14 cellular contexts compared by ENCODE assay signal in the genomic region with DNA sequence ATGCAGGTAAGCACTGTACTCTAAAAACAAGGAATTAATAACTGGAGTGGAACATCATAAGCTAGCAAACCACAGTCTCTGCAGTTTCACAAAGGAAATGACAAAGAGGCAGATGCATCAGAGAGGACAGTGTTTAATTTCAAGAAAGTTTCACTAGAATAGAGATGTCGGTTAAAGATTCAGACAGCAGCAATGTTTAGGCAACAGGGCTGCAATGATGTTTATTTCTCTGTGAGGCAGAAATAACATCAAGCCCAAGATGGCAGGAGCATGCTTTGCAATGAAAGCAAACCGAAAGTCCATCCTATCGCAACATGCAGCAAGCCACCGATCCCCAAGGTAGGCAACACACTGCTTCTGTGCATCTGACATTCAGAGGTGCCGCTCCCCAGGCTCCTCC.
DNase-seq lines count a peak whose midpoint lies in the region; ATAC-seq, FAIRE-seq and TF ChIP-seq lines count a peak whose summit lies in the region.
"Had no signal": no experiment of that assay in that cellular context is flagged by ENCODE, and none has a peak within 500 bp of the region (broad histone marks: within the 10 kb centered on the region; RNA-seq: fewer than 3 reads in every experiment).

No MANE protein-coding gene starts in this region.

- no peak overlapping the region for H3K27ac Mint-ChIP-seq in activated CD4-positive, alpha-beta memory T cell treated with anti-CD3 and anti-CD28 coated beads for 36 hours
- no peak overlapping the region for H3K27ac Mint-ChIP-seq in activated T-helper 2 cell treated with anti-CD3 and anti-CD28 coated beads, Interferon-gamma antibody, Interleukin-2, Interleukin-4, amounts not matched to agents 10 μg/mL and 5 μg/mL and 100 μg/mL, durations not matched to agents 14 hours and 24 hours and 36 hours
- H3K27ac Mint-ChIP-seq: activated CD8-positive, alpha-beta T cell treated with anti-CD3 and anti-CD28 coated beads for 36 hours had no signal

- in situ Hi-C loops in GM23248 (cut with MboI), result no loop called here

- H3K4me1 ChIP-seq in GM23248 (ENCODE audit: insufficient read depth), result no peaks in the 10 kb centered on the region
- H3K4me1 ChIP-seq: pancreas had no signal

- FAIRE-seq in D721Med (lab: Jason Lieb, UNC), result no peak
- FAIRE-seq: pancreas had no signal

- H3K27me3 ChIP-seq in GM23248 (replicated peaks; ENCODE audit: insufficient read depth), result no peaks in the 10 kb centered on the region
- H3K27me3 ChIP-seq: hepatocyte, pancreas had no signal

- H3K4me3 ChIP-seq in GM23248, result no peak overlapping the region
- H3K4me3 ChIP-seq: hepatocyte, lung, pancreas had no signal

- H4K20me1 ChIP-seq in GM23248 (ENCODE audit: insufficient read depth), result no peaks in the 10 kb centered on the region

- DNase-seq in GM10248 (ENCODE audit: extremely low spot score) (peak; percentile 32), DMS153 treated with DMSO at 0.1 percent for 48 hours (lab: John Stamatoyannopoulos, UW; ENCODE audit: unreplicated experiment) (no peak), D721Med (ENCODE audit: insufficient read length, low spot score) (no peak), GM23248 (no peak)
- DNase-seq in activated CD4-positive, alpha-beta memory T cell treated with anti-CD3 and anti-CD28 coated beads for 36 hours, result peak; percentile 19
- no peak for DNase-seq in activated T-helper 2 cell treated with anti-CD3 and anti-CD28 coated beads, Interferon-gamma antibody, Interleukin-2, Interleukin-4, amounts not matched to agents 10 μg/mL and 5 μg/mL and 100 μg/mL, durations not matched to agents 14 hours and 24 hours and 36 hours (ENCODE audit: low spot score)
- DNase-seq: activated CD8-positive, alpha-beta T cell treated with anti-CD3 and anti-CD28 coated beads for 36 hours; HCEC 1CT; NCI-H1694 treated with DMSO at 0.1 percent for 48 hours; pancreas had no signal

- POLR2A ChIA-PET in GM10248 (lab: Yijun Ruan, JAX), result no interaction called here
- POLR2A ChIA-PET in activated CD4-positive, alpha-beta memory T cell treated with anti-CD3 and anti-CD28 coated beads for 36 hours (lab: Charles Lee), result no interaction called here

- CTCF ChIA-PET in GM10248 (lab: Yijun Ruan, JAX), result no interaction called here
- CTCF ChIA-PET in activated CD4-positive, alpha-beta memory T cell treated with anti-CD3 and anti-CD28 coated beads for 36 hours (lab: Charles Lee), result no interaction called here

- no peak overlapping the region for H2AFZ ChIP-seq in GM23248
- H2AFZ ChIP-seq: hepatocyte had no signal

- H3K36me3 ChIP-seq in GM23248 (ENCODE audit: low read depth), result no peaks in the 10 kb centered on the region
- H3K36me3 ChIP-seq: pancreas had no signal

- H3K9ac ChIP-seq in GM23248, result no peak overlapping the region

- no peaks in the 10 kb centered on the region for H3K9me2 ChIP-seq in GM23248 (ENCODE audit: insufficient read depth)

- no peaks in the 10 kb centered on the region for H3K9me3 Mint-ChIP-seq in activated CD4-positive, alpha-beta memory T cell treated with anti-CD3 and anti-CD28 coated beads for 36 hours
- H3K9me3 Mint-ChIP-seq in activated T-helper 2 cell treated with anti-CD3 and anti-CD28 coated beads, Interferon-gamma antibody, Interleukin-2, Interleukin-4, amounts not matched to agents 10 μg/mL and 5 μg/mL and 100 μg/mL, durations not matched to agents 14 hours and 24 hours and 36 hours, result no peaks in the 10 kb centered on the region

- no peaks in the 10 kb centered on the region for H3K9me3 ChIP-seq in GM23248 (ENCODE audit: low read depth)
- H3K9me3 ChIP-seq: pancreas had no signal

- no peaks in the 10 kb centered on the region for H3K79me2 ChIP-seq in GM23248 (ENCODE audit: insufficient read depth)

- intact Hi-C loops in activated CD4-positive, alpha-beta memory T cell treated with anti-CD3 and anti-CD28 coated beads for 36 hours (cut with micrococcal nuclease), result loop anchor here (2.0 to 5.0 kb wide), 3 partner anchors 68 to 238 kb away; a partner anchor contains a TSS
- intact Hi-C loops in activated T-helper 2 cell treated with anti-CD3 and anti-CD28 coated beads, Interferon-gamma antibody, Interleukin-2, Interleukin-4, amounts not matched to agents 10 μg/mL and 5 μg/mL and 100 μg/mL, durations not matched to agents 14 hours and 24 hours and 36 hours (cut with micrococcal nuclease), result no loop called here

- no peak overlapping the region for H3K27ac ChIP-seq in GM23248
- H3K27ac ChIP-seq: hepatocyte, pancreas had no signal

- 53 to 55% methylated on average over 5 of the region's 5 CpGs for WGBS in GM23248 (ENCODE audit: low coverage in 1 of 2, low lambda C conversion rate in 2 of 2, missing lambda C conversion rate in 2 of 2), 2 experiments

- H3F3A ChIP-seq in GM23248 (ENCODE audit: insufficient read depth), result no peaks in the 10 kb centered on the region

- no peak overlapping the region for H3K4me3 Mint-ChIP-seq in activated CD4-positive, alpha-beta memory T cell treated with anti-CD3 and anti-CD28 coated beads for 36 hours
- no peak overlapping the region for H3K4me3 Mint-ChIP-seq in activated T-helper 2 cell treated with anti-CD3 and anti-CD28 coated beads, Interferon-gamma antibody, Interleukin-2, Interleukin-4, amounts not matched to agents 10 μg/mL and 5 μg/mL and 100 μg/mL, durations not matched to agents 14 hours and 24 hours and 36 hours (ENCODE audit: low read depth)
- H3K4me3 Mint-ChIP-seq: activated CD8-positive, alpha-beta T cell treated with anti-CD3 and anti-CD28 coated beads for 36 hours had no signal

- ATAC-seq in GM19395 (IDR thresholded peaks at IDR 0.05; ENCODE audit: unreplicated experiment) (peak; percentile 95), HG02973 (IDR thresholded peaks at IDR 0.05; ENCODE audit: unreplicated experiment) (peak; percentile 78)
- ATAC-seq: activated CD8-positive, alpha-beta T cell treated with anti-CD3 and anti-CD28 coated beads for 36 hours; pancreas had no signal

- H3K36me3 Mint-ChIP-seq in activated CD4-positive, alpha-beta memory T cell treated with anti-CD3 and anti-CD28 coated beads for 36 hours, result no peaks in the 10 kb centered on the region
- no peaks in the 10 kb centered on the region for H3K36me3 Mint-ChIP-seq in activated T-helper 2 cell treated with anti-CD3 and anti-CD28 coated beads, Interferon-gamma antibody, Interleukin-2, Interleukin-4, amounts not matched to agents 10 μg/mL and 5 μg/mL and 100 μg/mL, durations not matched to agents 14 hours and 24 hours and 36 hours (ENCODE audit: low read depth)

- H3K27me3 Mint-ChIP-seq in activated CD4-positive, alpha-beta memory T cell treated with anti-CD3 and anti-CD28 coated beads for 36 hours, result peaks cover 6% of the 10 kb centered on the region
- no peaks in the 10 kb centered on the region for H3K27me3 Mint-ChIP-seq in activated T-helper 2 cell treated with anti-CD3 and anti-CD28 coated beads, Interferon-gamma antibody, Interleukin-2, Interleukin-4, amounts not matched to agents 10 μg/mL and 5 μg/mL and 100 μg/mL, durations not matched to agents 14 hours and 24 hours and 36 hours (ENCODE audit: low read depth)

- no peak overlapping the region for H3K4me2 ChIP-seq in GM23248 (ENCODE audit: unreplicated experiment)
- H3K4me2 ChIP-seq: hepatocyte had no signal

- peaks cover 9% of the 10 kb centered on the region for H3K4me1 Mint-ChIP-seq in activated CD4-positive, alpha-beta memory T cell treated with anti-CD3 and anti-CD28 coated beads for 36 hours (ENCODE audit: low read depth)
- H3K4me1 Mint-ChIP-seq in activated T-helper 2 cell treated with anti-CD3 and anti-CD28 coated beads, Interferon-gamma antibody, Interleukin-2, Interleukin-4, amounts not matched to agents 10 μg/mL and 5 μg/mL and 100 μg/mL, durations not matched to agents 14 hours and 24 hours and 36 hours (ENCODE audit: low read depth), result peaks cover 16% of the 10 kb centered on the region

- TF ChIP-seq CTCF in GM10248 (IDR thresholded peaks at IDR 0.05; ENCODE audit: control extremely low read depth, extremely low read depth, low read depth, missing control alignments) (no peak), D721Med (IDR thresholded peaks at IDR 0.05; ENCODE audit: insufficient read depth, missing control alignments) (no peak)

Comparison
In these comparisons a context has a peak if more than half of its experiments do, and no peak if none do; other contexts are left out.
1. DNase-seq: peak in GM10248 (single experiment) and activated CD4-positive, alpha-beta memory T cell treated with anti-CD3 and anti-CD28 coated beads for 36 hours (single experiment); none in DMS153 treated with DMSO at 0.1 percent for 48 hours (single experiment), activated T-helper 2 cell treated with anti-CD3 and anti-CD28 coated beads, Interferon-gamma antibody, Interleukin-2, Interleukin-4, amounts not matched to agents 10 μg/mL and 5 μg/mL and 100 μg/mL, durations not matched to agents 14 hours and 24 hours and 36 hours (single experiment), D721Med (single experiment) and GM23248 (single experiment).